Comparison of ENCODE assay signal across 1 cellular context in genomic region chr6:167420858-167421766, GRCh38.
A peak's percentile ranks its signal among the peaks of the same experiment; 100 is the strongest.
TF ChIP-seq lines count a peak whose summit lies in the region.

No MANE protein-coding gene starts in this region.

TF ChIP-seq in HepG2, 621 proteins besides CTCF, POLR2A, EP300 and RAD21 (continued from another document and continues in another):
- TF ChIP-seq ZNF691 (CRISPR knock-in tag; IDR thresholded peaks at IDR 0.05; ENCODE audit: borderline replicate concordance, low read depth): no peak
- peak; percentile 37; the same call in 1 of the 2 replicates for TF ChIP-seq FOXP4 (CRISPR knock-in tag; IDR thresholded peaks at IDR 0.05)
- TF ChIP-seq ZNF703 (CRISPR knock-in tag; IDR thresholded peaks at IDR 0.05; ENCODE audit: borderline replicate concordance): peak; percentile 51; the same call in 1 of the 2 replicates
- TF ChIP-seq ZSCAN9 (CRISPR knock-in tag; IDR thresholded peaks at IDR 0.05; ENCODE audit: borderline replicate concordance): no peak
- peak; percentile 70; the same call in 1 of the 2 replicates for TF ChIP-seq TARDBP (CRISPR knock-in tag; IDR thresholded peaks at IDR 0.05)
- peak; percentile 91 for TF ChIP-seq ZNF768 (CRISPR knock-in tag; IDR thresholded peaks at IDR 0.05)
- TF ChIP-seq ZNF644 (CRISPR knock-in tag; IDR thresholded peaks at IDR 0.05; ENCODE audit: low read depth): 0 out of 2 replicates have a peak, but pooled peaks have one; percentile 32
- TF ChIP-seq ZNF580 (CRISPR knock-in tag; IDR thresholded peaks at IDR 0.05; ENCODE audit: borderline replicate concordance, low read depth): peak; percentile 72; the same call in 1 of the 2 replicates
- TF ChIP-seq ZSCAN30 (CRISPR knock-in tag; IDR thresholded peaks at IDR 0.05): no peak
- TF ChIP-seq ZMYM4 (CRISPR knock-in tag; IDR thresholded peaks at IDR 0.05): peak; percentile 74; the same call in 1 of the 2 replicates
- no peak for TF ChIP-seq NR1H2 (CRISPR knock-in tag; IDR thresholded peaks at IDR 0.05; ENCODE audit: borderline replicate concordance, low read depth)
- no peak for TF ChIP-seq SRSF4 (IDR thresholded peaks at IDR 0.05; ENCODE audit: low read depth, low read length, poor library complexity, severe bottlenecking)
- TF ChIP-seq RFX3 (CRISPR knock-in tag; IDR thresholded peaks at IDR 0.05): no peak
- TF ChIP-seq NFE2L2 (IDR thresholded peaks at IDR 0.05; ENCODE audit: low read length): no peak
- TF ChIP-seq ZNF772 (CRISPR knock-in tag; IDR thresholded peaks at IDR 0.05): 0 out of 2 replicates have a peak, but pooled peaks have one; percentile 34
- TF ChIP-seq PLRG1 (conservative IDR thresholded peaks at IDR 0.05): no peak
- TF ChIP-seq THRA (CRISPR knock-in tag; IDR thresholded peaks at IDR 0.05; ENCODE audit: borderline replicate concordance): peak; percentile 42; the same call in 1 of the 2 replicates
- TF ChIP-seq SOX13 (IDR thresholded peaks at IDR 0.05): no peak
- TF ChIP-seq SOX13 (CRISPR knock-in tag; conservative IDR thresholded peaks at IDR 0.05 in 1 of 2, IDR thresholded peaks at IDR 0.05 in 1 of 2): peak in 1 of 2 experiments; percentile 55; a peak in 1 of 4 replicates
- 0 out of 2 replicates have a peak, but pooled peaks have one; percentile 56 for TF ChIP-seq ETV6 (CRISPR knock-in tag; conservative IDR thresholded peaks at IDR 0.05)
- no peak; the same call in 1 of the 2 replicates for TF ChIP-seq TSC22D2 (CRISPR knock-in tag; IDR thresholded peaks at IDR 0.05; ENCODE audit: borderline replicate concordance)
- TF ChIP-seq ZMAT3 (CRISPR knock-in tag; conservative IDR thresholded peaks at IDR 0.05): 0 out of 2 replicates have a peak, but pooled peaks have one; percentile 27
- no peak for TF ChIP-seq ZNF383 (CRISPR knock-in tag; IDR thresholded peaks at IDR 0.05; ENCODE audit: borderline replicate concordance)
- TF ChIP-seq STAT5B (CRISPR knock-in tag; IDR thresholded peaks at IDR 0.05): no peak
- TF ChIP-seq ZNF331 (CRISPR knock-in tag; IDR thresholded peaks at IDR 0.05): peak; percentile 79; the same call in 1 of the 2 replicates
- no peak for TF ChIP-seq ZNF414 (CRISPR knock-in tag; IDR thresholded peaks at IDR 0.05)
- no peak for TF ChIP-seq ZNF781 (CRISPR knock-in tag; IDR thresholded peaks at IDR 0.05; ENCODE audit: borderline replicate concordance, not compliant biosample characterization)
- TF ChIP-seq HINFP (CRISPR knock-in tag; IDR thresholded peaks at IDR 0.05; ENCODE audit: low read depth): no peak
- TF ChIP-seq ZNF362 (CRISPR knock-in tag; IDR thresholded peaks at IDR 0.05; ENCODE audit: borderline replicate concordance): no peak
- 0 out of 2 replicates have a peak, but pooled peaks have one; percentile 67 for TF ChIP-seq DNMT1 (CRISPR knock-in tag; IDR thresholded peaks at IDR 0.05)
- TF ChIP-seq SUZ12 (IDR thresholded peaks at IDR 0.05; ENCODE audit: low read depth, low read length): no peak
- no peak for TF ChIP-seq ZNF256 (CRISPR knock-in tag; conservative IDR thresholded peaks at IDR 0.05)
- peak; percentile 93 for TF ChIP-seq SALL1 (CRISPR knock-in tag; IDR thresholded peaks at IDR 0.05)
- no peak for TF ChIP-seq SETDB1 (CRISPR knock-in tag; IDR thresholded peaks at IDR 0.05; ENCODE audit: borderline replicate concordance)
- TF ChIP-seq GLI4 (CRISPR knock-in tag; IDR thresholded peaks at IDR 0.05; ENCODE audit: borderline replicate concordance): 0 out of 2 replicates have a peak, but pooled peaks have one; percentile 27
- TF ChIP-seq CREB3 (CRISPR knock-in tag; IDR thresholded peaks at IDR 0.05): no peak
- TF ChIP-seq NCOA1 (CRISPR knock-in tag; IDR thresholded peaks at IDR 0.05): no peak
- no peak for TF ChIP-seq ZBTB40 (IDR thresholded peaks at IDR 0.05)
- TF ChIP-seq ZBTB40 (CRISPR knock-in tag; IDR thresholded peaks at IDR 0.05): peak; percentile 66
- TF ChIP-seq DZIP1 (CRISPR knock-in tag; IDR thresholded peaks at IDR 0.05): no peak
